9 cellular contexts compared by ENCODE assay signal in genomic region chr13:75299913-75300862, GRCh38.
DNase-seq lines count a peak whose midpoint lies in the region; ATAC-seq and TF ChIP-seq lines count a peak whose summit lies in the region.
"Had no signal": no experiment of that assay in that cellular context is flagged by ENCODE, and none has a peak within 500 bp of the region (broad histone marks: within the 10 kb centered on the region; RNA-seq: fewer than 3 reads in every experiment).

No MANE protein-coding gene starts in this region.

- H3K27ac Mint-ChIP-seq in T-helper 2 cell treated with Interferon-gamma antibody and Interleukin-4, amounts not matched to agents 5 μg/mL and 100 μg/mL, for 36 hours = peak overlapping the region; percentile 56
- H3K27ac Mint-ChIP-seq in endodermal cell = no peak overlapping the region

- H3K9me3 ChIP-seq in endodermal cell (ENCODE audit: control insufficient read depth, low read length) = no peaks in the 10 kb centered on the region

- ATAC-seq in GM19025 (IDR thresholded peaks at IDR 0.05; ENCODE audit: low read depth, unreplicated experiment) = peak; percentile 86
- ATAC-seq in HG02678 (IDR thresholded peaks at IDR 0.05; ENCODE audit: unreplicated experiment) = peak; percentile 39

- H3K36me3 ChIP-seq in endodermal cell (ENCODE audit: control insufficient read depth, insufficient read depth, low read length) = no peaks in the 10 kb centered on the region

- H3K9ac ChIP-seq in endodermal cell (ENCODE audit: extremely low read depth, low read length, poor library complexity, severe bottlenecking) = no peak overlapping the region

- H3K4me3 ChIP-seq in endodermal cell (ENCODE audit: low read length) = no peak overlapping the region

- peaks cover 7% of the 10 kb centered on the region for H3K9me3 Mint-ChIP-seq in T-helper 2 cell treated with Interferon-gamma antibody and Interleukin-4, amounts not matched to agents 5 μg/mL and 100 μg/mL, for 36 hours
- no peaks in the 10 kb centered on the region for H3K9me3 Mint-ChIP-seq in endodermal cell

- 96 to 97% methylated on average over 3 to 4 of the region's 4 CpGs for WGBS in endodermal cell (ENCODE audit: insufficient coverage in 1 of 2, insufficient read length in 1 of 2), 2 experiments

- peaks cover 33% of the 10 kb centered on the region for H3K36me3 Mint-ChIP-seq in T-helper 2 cell treated with Interferon-gamma antibody and Interleukin-4, amounts not matched to agents 5 μg/mL and 100 μg/mL, for 36 hours (ENCODE audit: low read depth)
- H3K36me3 Mint-ChIP-seq in endodermal cell (ENCODE audit: low read depth) = no peaks in the 10 kb centered on the region

- H3K27me3 Mint-ChIP-seq in T-helper 2 cell treated with Interferon-gamma antibody and Interleukin-4, amounts not matched to agents 5 μg/mL and 100 μg/mL, for 36 hours (ENCODE audit: low read depth) = no peaks in the 10 kb centered on the region
- peaks cover 64% of the 10 kb centered on the region for H3K27me3 Mint-ChIP-seq in endodermal cell (ENCODE audit: insufficient read depth)

- no peak overlapping the region for H3K27ac ChIP-seq in endodermal cell (ENCODE audit: low read depth, low read length)

- peaks cover 42% of the 10 kb centered on the region for H3K4me1 Mint-ChIP-seq in T-helper 2 cell treated with Interferon-gamma antibody and Interleukin-4, amounts not matched to agents 5 μg/mL and 100 μg/mL, for 36 hours (ENCODE audit: low read depth)
- H3K4me1 Mint-ChIP-seq in endodermal cell = peaks cover 29% of the 10 kb centered on the region

- peak overlapping the region; percentile 30 for H3K4me3 Mint-ChIP-seq in T-helper 2 cell treated with Interferon-gamma antibody and Interleukin-4, amounts not matched to agents 5 μg/mL and 100 μg/mL, for 36 hours
- H3K4me3 Mint-ChIP-seq in endodermal cell = no peak overlapping the region

- DNase-seq in T-helper 2 cell treated with Interferon-gamma antibody and Interleukin-4, amounts not matched to agents 5 μg/mL and 100 μg/mL, for 36 hours (ENCODE audit: low spot score) = no peak
- DNase-seq in renal cortical epithelial cell (ENCODE audit: low read depth) (peak; percentile 13), activated gamma-delta T cell treated with Interleukin-2 at 50 U/mL for 16 hours (no peak), endodermal cell (no peak)
- no peak for DNase-seq in central memory CD4-positive, alpha-beta T cell
- DNase-seq: activated CD4-positive, alpha-beta T cell treated with anti-CD3 and anti-CD28 coated beads, Interleukin-2, amount 50 U/mL, for 1 hour; NCI-H226 had no signal

- TF ChIP-seq CTCF in endodermal cell (conservative IDR thresholded peaks at IDR 0.05) = no peak

- peaks cover 4% of the 10 kb centered on the region for H3K4me1 ChIP-seq in endodermal cell (ENCODE audit: control insufficient read depth, insufficient read depth, low read length)

- peaks cover 88% of the 10 kb centered on the region for H3K27me3 ChIP-seq in endodermal cell (ENCODE audit: control insufficient read depth, insufficient read depth, low read length, poor library complexity, severe bottlenecking)
